In genomic region chr9:29001006-29001405, GRCh38 we compare ENCODE assay signal across 26 cellular contexts.
"Had no signal": no experiment of that assay in that cellular context is flagged by ENCODE, and none has a peak within 500 bp of the region (broad histone marks: within the 10 kb centered on the region; RNA-seq: fewer than 3 reads in every experiment).

No MANE protein-coding gene starts in this region.

- H3K36me3 Mint-ChIP-seq: activated naive CD4-positive, alpha-beta T cell treated with anti-CD3 and anti-CD28 coated beads, Interleukin-2, amount 10 ng/mL, durations not matched to agents 7 days and 5 days; activated naive CD8-positive, alpha-beta T cell had no signal

- ATAC-seq: activated CD8-positive, alpha-beta T cell treated with anti-CD3 and anti-CD28 coated beads, Interleukin-2, amount 10 ng/mL, durations not matched to agents 7 days and 5 days; activated naive CD8-positive, alpha-beta T cell treated with anti-CD3 and anti-CD28 coated beads, Interleukin-2, amount 50 U/mL, for 24 hours; activated T-cell treated with anti-CD3 and anti-CD28 coated beads, Interleukin-2, amount 50 U/mL, for 4 hours had no signal

- DNase-seq: activated CD4-positive, alpha-beta T cell treated with anti-CD3 and anti-CD28 coated beads, Interleukin-2, amount 10 ng/mL, durations not matched to agents 7 days and 5 days; activated CD4-positive, alpha-beta T cell treated with anti-CD3 and anti-CD28 coated beads, Interleukin-2, amount 50 U/mL, for 48 hours; activated CD8-positive, alpha-beta T cell treated with anti-CD3 and anti-CD28 coated beads, Interleukin-2, amount 10 ng/mL, durations not matched to agents 7 days and 5 days; activated gamma-delta T cell treated with Interleukin-2 at 50 U/mL for 16 hours; activated naive CD4-positive, alpha-beta T cell treated with anti-CD3 and anti-CD28 coated beads, Interleukin-2, amount 10 ng/mL, durations not matched to agents 7 days and 5 days; activated naive CD8-positive, alpha-beta T cell treated with anti-CD3 and anti-CD28 coated beads, Interleukin-2, amount 50 U/mL, for 24 hours; activated T-cell treated with anti-CD3 and anti-CD28 coated beads for 4 hours; activated T-cell treated with anti-CD3 and anti-CD28 coated beads, Interleukin-2, amount 50 U/mL, for 4 hours; amniotic stem cell; aorta; brain microvascular endothelial cell; central memory CD4-positive, alpha-beta T cell; NCI-H1092 treated with DMSO at 0.1 percent for 48 hours; NCI-H187; NCI-H2029 treated with DMSO at 0.1 percent for 48 hours; NCI-H2107; NCI-H2171 treated with DMSO at 0.1 percent for 48 hours; NCI-H2227 treated with DMSO at 0.1 percent for 48 hours; NCI-H446 treated with DMSO at 0.1 percent for 48 hours; NCI-H524; OCI-M1; Right ventricle myocardium superior; T1000 had no signal

- H3K27ac ChIP-seq: brain microvascular endothelial cell, KMS-11 had no signal

- H3K27ac Mint-ChIP-seq: activated CD4-positive, alpha-beta T cell treated with anti-CD3 and anti-CD28 coated beads, Interleukin-2, amount 10 ng/mL, durations not matched to agents 7 days and 5 days; activated CD8-positive, alpha-beta T cell treated with anti-CD3 and anti-CD28 coated beads, Interleukin-2, amount 10 ng/mL, durations not matched to agents 7 days and 5 days; activated naive CD4-positive, alpha-beta T cell treated with anti-CD3 and anti-CD28 coated beads, Interleukin-2, amount 10 ng/mL, durations not matched to agents 7 days and 5 days; activated naive CD8-positive, alpha-beta T cell; activated naive CD8-positive, alpha-beta T cell treated with anti-CD3 and anti-CD28 coated beads, Interleukin-2, amount 50 U/mL, for 24 hours; activated T-helper 1 cell treated with anti-CD3 and anti-CD28 coated beads, Interleukin-12 subunit alpha, Interleukin-12 subunit beta, Interleukin-2, Interleukin-4 antibody, amounts not matched to agents 30 ng/mL and 10 ng/mL and 1 ng/mL, durations not matched to agents 14 hours and 24 hours and 36 hours had no signal

- H3K27me3 ChIP-seq: brain microvascular endothelial cell had no signal

- H3K4me2 ChIP-seq: KMS-11 had no signal

- H3K4me3 Mint-ChIP-seq: activated CD4-positive, alpha-beta T cell treated with anti-CD3 and anti-CD28 coated beads, Interleukin-2, amount 10 ng/mL, durations not matched to agents 7 days and 5 days; activated CD8-positive, alpha-beta T cell treated with anti-CD3 and anti-CD28 coated beads, Interleukin-2, amount 10 ng/mL, durations not matched to agents 7 days and 5 days; activated naive CD4-positive, alpha-beta T cell treated with anti-CD3 and anti-CD28 coated beads, Interleukin-2, amount 10 ng/mL, durations not matched to agents 7 days and 5 days; activated naive CD8-positive, alpha-beta T cell; activated naive CD8-positive, alpha-beta T cell treated with anti-CD3 and anti-CD28 coated beads, Interleukin-2, amount 50 U/mL, for 24 hours; activated T-cell treated with anti-CD3 and anti-CD28 coated beads, Interleukin-2, amount 50 U/mL, for 4 hours; activated T-helper 1 cell treated with anti-CD3 and anti-CD28 coated beads, Interleukin-12 subunit alpha, Interleukin-12 subunit beta, Interleukin-2, Interleukin-4 antibody, amounts not matched to agents 30 ng/mL and 10 ng/mL and 1 ng/mL, durations not matched to agents 14 hours and 24 hours and 36 hours had no signal

- H3K9ac ChIP-seq: KMS-11 had no signal

- H3K27me3 Mint-ChIP-seq: activated CD4-positive, alpha-beta T cell treated with anti-CD3 and anti-CD28 coated beads, Interleukin-2, amount 10 ng/mL, durations not matched to agents 7 days and 5 days; activated naive CD4-positive, alpha-beta T cell treated with anti-CD3 and anti-CD28 coated beads, Interleukin-2, amount 10 ng/mL, durations not matched to agents 7 days and 5 days; activated naive CD8-positive, alpha-beta T cell; activated naive CD8-positive, alpha-beta T cell treated with anti-CD3 and anti-CD28 coated beads, Interleukin-2, amount 50 U/mL, for 24 hours had no signal

- H3K4me1 Mint-ChIP-seq: activated CD4-positive, alpha-beta T cell treated with anti-CD3 and anti-CD28 coated beads, Interleukin-2, amount 10 ng/mL, durations not matched to agents 7 days and 5 days; activated naive CD4-positive, alpha-beta T cell treated with anti-CD3 and anti-CD28 coated beads, Interleukin-2, amount 10 ng/mL, durations not matched to agents 7 days and 5 days; activated naive CD8-positive, alpha-beta T cell treated with anti-CD3 and anti-CD28 coated beads, Interleukin-2, amount 50 U/mL, for 24 hours had no signal

- H3K36me3 ChIP-seq: brain microvascular endothelial cell had no signal

- H3K9me3 Mint-ChIP-seq: activated CD4-positive, alpha-beta T cell treated with anti-CD3 and anti-CD28 coated beads, Interleukin-2, amount 10 ng/mL, durations not matched to agents 7 days and 5 days; activated naive CD4-positive, alpha-beta T cell treated with anti-CD3 and anti-CD28 coated beads, Interleukin-2, amount 10 ng/mL, durations not matched to agents 7 days and 5 days; activated naive CD8-positive, alpha-beta T cell treated with anti-CD3 and anti-CD28 coated beads, Interleukin-2, amount 50 U/mL, for 24 hours had no signal
